8 cellular contexts compared by ENCODE assay signal in the genomic region with DNA sequence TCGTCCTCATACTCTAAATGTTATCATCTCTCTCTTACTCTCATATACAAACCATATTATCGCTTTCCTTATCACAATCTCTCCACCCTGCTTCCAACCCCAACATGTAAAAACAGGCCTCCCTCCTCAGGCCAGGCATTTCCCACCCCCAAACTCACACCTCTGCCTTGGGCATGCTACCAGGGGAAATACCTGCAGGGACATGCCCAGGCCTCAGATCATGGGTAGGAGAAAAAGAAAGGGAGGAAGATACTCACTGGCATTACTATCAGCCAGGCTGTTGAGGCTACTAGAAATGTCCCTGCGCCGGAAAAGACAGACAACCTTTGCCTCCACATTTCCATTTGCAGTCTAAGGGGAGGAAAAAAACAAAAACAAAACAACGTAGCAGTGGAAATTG. TPM values are rescaled to one million over a fixed set of nuclear protein-coding genes. Genes with fewer than 3 reads are reported as not detected.
DNase-seq lines count a peak whose midpoint lies in the region; ATAC-seq and TF ChIP-seq lines count a peak whose summit lies in the region.

No MANE protein-coding gene starts in this region.

- peaks cover 57% of the 10 kb centered on the region for H3K36me3 Mint-ChIP-seq in HFFc6 (ENCODE audit: low read depth)
- peaks cover 74% of the 10 kb centered on the region for H3K36me3 Mint-ChIP-seq in activated CD4-positive, alpha-beta memory T cell treated with anti-CD3 and anti-CD28 coated beads, Interleukin-2, amount 10 ng/mL, durations not matched to agents 7 days and 5 days (ENCODE audit: low read depth)
- H3K36me3 Mint-ChIP-seq in stimulated activated memory B cell treated with anti-CD40 and anti-IgM and Interleukin-4, amounts not matched to agents 10 μg/mL and 1 μg/mL and 100 μg/mL, for 72 hours: peaks cover 74% of the 10 kb centered on the region

- H3K4me3 Mint-ChIP-seq in HFFc6: peak overlapping the region; percentile 96
- peak overlapping the region; percentile 85 for H3K4me3 Mint-ChIP-seq in activated CD4-positive, alpha-beta memory T cell treated with anti-CD3 and anti-CD28 coated beads, Interleukin-2, amount 10 ng/mL, durations not matched to agents 7 days and 5 days
- peak overlapping the region; percentile 89 for H3K4me3 Mint-ChIP-seq in stimulated activated memory B cell treated with anti-CD40 and anti-IgM and Interleukin-4, amounts not matched to agents 10 μg/mL and 1 μg/mL and 100 μg/mL, for 72 hours

- no peaks in the 10 kb centered on the region for H3K27me3 ChIP-seq in right atrium auricular region

- no peaks in the 10 kb centered on the region for H3K9me3 Mint-ChIP-seq in HFFc6
- H3K9me3 Mint-ChIP-seq in activated CD4-positive, alpha-beta memory T cell treated with anti-CD3 and anti-CD28 coated beads, Interleukin-2, amount 10 ng/mL, durations not matched to agents 7 days and 5 days: no peaks in the 10 kb centered on the region
- peaks cover 3% of the 10 kb centered on the region for H3K9me3 Mint-ChIP-seq in stimulated activated memory B cell treated with anti-CD40 and anti-IgM and Interleukin-4, amounts not matched to agents 10 μg/mL and 1 μg/mL and 100 μg/mL, for 72 hours

- peaks cover 40% of the 10 kb centered on the region for H3K4me1 Mint-ChIP-seq in HFFc6 (ENCODE audit: low read depth)
- peaks cover 60% of the 10 kb centered on the region for H3K4me1 Mint-ChIP-seq in activated CD4-positive, alpha-beta memory T cell treated with anti-CD3 and anti-CD28 coated beads, Interleukin-2, amount 10 ng/mL, durations not matched to agents 7 days and 5 days
- H3K4me1 Mint-ChIP-seq in stimulated activated memory B cell treated with anti-CD40 and anti-IgM and Interleukin-4, amounts not matched to agents 10 μg/mL and 1 μg/mL and 100 μg/mL, for 72 hours: peaks cover 59% of the 10 kb centered on the region

- TF ChIP-seq CTCF in HFFc6 (IDR thresholded peaks at IDR 0.05): no peak
- no peak for TF ChIP-seq CTCF in right atrium auricular region (IDR thresholded peaks at IDR 0.05)

- CTCF ChIA-PET in activated CD4-positive, alpha-beta memory T cell treated with anti-CD3 and anti-CD28 coated beads, Interleukin-2, amount 10 ng/mL, durations not matched to agents 7 days and 5 days (lab: Charles Lee): interaction anchor here (0.6 to 3.3 kb wide), 8 partner anchors 8 to 205 kb away, joined by 3 to 51 read pairs (median 5); partner anchors contain the start of genes C11orf98, CSKMT, EML3 and ROM1

- H3K9me3 ChIP-seq in right atrium auricular region: no peaks in the 10 kb centered on the region

- peaks cover 15% of the 10 kb centered on the region for H3K27me3 Mint-ChIP-seq in HFFc6 (ENCODE audit: insufficient read depth)
- H3K27me3 Mint-ChIP-seq in activated CD4-positive, alpha-beta memory T cell treated with anti-CD3 and anti-CD28 coated beads, Interleukin-2, amount 10 ng/mL, durations not matched to agents 7 days and 5 days: no peaks in the 10 kb centered on the region
- no peaks in the 10 kb centered on the region for H3K27me3 Mint-ChIP-seq in stimulated activated memory B cell treated with anti-CD40 and anti-IgM and Interleukin-4, amounts not matched to agents 10 μg/mL and 1 μg/mL and 100 μg/mL, for 72 hours

- H3K4me1 ChIP-seq in right atrium auricular region: peaks cover 0 to 44% of the 10 kb centered on the region in 2 donors

- DNase-seq in HFFc6: no peak
- no peak for DNase-seq in activated CD4-positive, alpha-beta memory T cell treated with anti-CD3 and anti-CD28 coated beads, Interleukin-2, amount 10 ng/mL, durations not matched to agents 7 days and 5 days
- DNase-seq in right atrium auricular region (ENCODE audit: low spot score): no peak
- DNase-seq in NCI-H226: no peak
- DNase-seq in NCI-H446 (lab: John Stamatoyannopoulos, UW): no peak

- H3K36me3 ChIP-seq in right atrium auricular region: peaks cover 39% of the 10 kb centered on the region

- H3K4me3 ChIP-seq in right atrium auricular region: peak overlapping the region; percentile 93 to 98

- ATAC-seq in stimulated activated memory B cell treated with anti-CD40 and anti-IgM and Interleukin-4, amounts not matched to agents 10 μg/mL and 1 μg/mL and 100 μg/mL, for 72 hours: no peak
- ATAC-seq in HG02610 (IDR thresholded peaks at IDR 0.05; ENCODE audit: unreplicated experiment) (no peak), GM19035 (IDR thresholded peaks at IDR 0.05; ENCODE audit: unreplicated experiment) (no peak)

- POLR2A ChIA-PET in activated CD4-positive, alpha-beta memory T cell treated with anti-CD3 and anti-CD28 coated beads, Interleukin-2, amount 10 ng/mL, durations not matched to agents 7 days and 5 days (lab: Charles Lee): interaction anchor here (0.8 to 6.4 kb wide), 26 partner anchors 9 to 255 kb away, joined by 3 to 116 read pairs (median 6); partner anchors contain the start of genes B3GAT3, C11orf98, CSKMT and EEF1G

- H3K27ac Mint-ChIP-seq in HFFc6: peak overlapping the region; percentile 89
- peak overlapping the region; percentile 88 for H3K27ac Mint-ChIP-seq in activated CD4-positive, alpha-beta memory T cell treated with anti-CD3 and anti-CD28 coated beads, Interleukin-2, amount 10 ng/mL, durations not matched to agents 7 days and 5 days
- H3K27ac Mint-ChIP-seq in stimulated activated memory B cell treated with anti-CD40 and anti-IgM and Interleukin-4, amounts not matched to agents 10 μg/mL and 1 μg/mL and 100 μg/mL, for 72 hours: peak overlapping the region; percentile 86

- H3K27ac ChIP-seq in right atrium auricular region: peak overlapping the region; percentile 51 to 95

RNA-seq across cellular contexts. Expression of gene MTA2, which starts 1.8 kb away (rescaled TPM):
- 100 to 1,000 TPM in 2 of 6 experiments, 10 to 100 TPM in 4; 89.6 to 106 (median 95.8) TPM for total RNA-seq in HFFc6 (2021; fragmentation: NEBNext Ultra II Directional; extraction: Animal tissue kit (Norgen Biotek cat#: 25700))
- total RNA-seq in activated CD4-positive, alpha-beta memory T cell treated with anti-CD3 and anti-CD28 coated beads, Interleukin-2, amount 10 ng/mL, durations not matched to agents 7 days and 5 days: 100 to 1,000 TPM; 226 TPM
- total RNA-seq in right atrium auricular region: 10 to 100 TPM; 30.0 to 40.5 TPM

RNA-seq across cellular contexts. Expression of gene TUT1, which starts 8.6 kb away (rescaled TPM):
- total RNA-seq in HFFc6 (2021; fragmentation: NEBNext Ultra II Directional; extraction: Animal tissue kit (Norgen Biotek cat#: 25700)): 10 to 100 TPM; 14.6 to 18.0 (median 16.9) TPM
- total RNA-seq in activated CD4-positive, alpha-beta memory T cell treated with anti-CD3 and anti-CD28 coated beads, Interleukin-2, amount 10 ng/mL, durations not matched to agents 7 days and 5 days: 10 to 100 TPM; 23.7 to 25.2 TPM
- 1 to 10 TPM; 5.4 to 5.7 TPM for total RNA-seq in right atrium auricular region

RNA-seq across cellular contexts. Expression of gene EML3, which starts 12.7 kb away (rescaled TPM):
- total RNA-seq in HFFc6 (2021; fragmentation: NEBNext Ultra II Directional; extraction: Animal tissue kit (Norgen Biotek cat#: 25700)): 10 to 100 TPM; 32.5 to 39.6 (median 36.4) TPM
- total RNA-seq in activated CD4-positive, alpha-beta memory T cell treated with anti-CD3 and anti-CD28 coated beads, Interleukin-2, amount 10 ng/mL, durations not matched to agents 7 days and 5 days: 100 to 1,000 TPM; 121 to 122 TPM
- total RNA-seq in right atrium auricular region: 10 to 100 TPM; 15.8 to 21.3 TPM

RNA-seq across cellular contexts. Expression of gene ROM1, which starts 13.1 kb away (rescaled TPM):
- total RNA-seq in HFFc6 (2021; fragmentation: NEBNext Ultra II Directional; extraction: Animal tissue kit (Norgen Biotek cat#: 25700)): 1 to 10 TPM; 2.3 to 4.8 (median 3.2) TPM
- 1 to 10 TPM; 1.6 to 2.2 TPM for total RNA-seq in activated CD4-positive, alpha-beta memory T cell treated with anti-CD3 and anti-CD28 coated beads, Interleukin-2, amount 10 ng/mL, durations not matched to agents 7 days and 5 days
- 1 to 10 TPM; 3.2 to 5.3 TPM for total RNA-seq in right atrium auricular region

RNA-seq across cellular contexts. Expression of gene B3GAT3, which starts 21.9 kb away (rescaled TPM):
- 10 to 100 TPM; 57.9 to 93.2 (median 63.0) TPM for total RNA-seq in HFFc6 (2021; fragmentation: NEBNext Ultra II Directional; extraction: Animal tissue kit (Norgen Biotek cat#: 25700))
- 10 to 100 TPM; 58.9 to 67.1 TPM for total RNA-seq in activated CD4-positive, alpha-beta memory T cell treated with anti-CD3 and anti-CD28 coated beads, Interleukin-2, amount 10 ng/mL, durations not matched to agents 7 days and 5 days
- total RNA-seq in right atrium auricular region: 10 to 100 TPM; 12.7 to 14.0 TPM
